Comparison of ENCODE assay signal across 18 cellular contexts in the genomic region with DNA sequence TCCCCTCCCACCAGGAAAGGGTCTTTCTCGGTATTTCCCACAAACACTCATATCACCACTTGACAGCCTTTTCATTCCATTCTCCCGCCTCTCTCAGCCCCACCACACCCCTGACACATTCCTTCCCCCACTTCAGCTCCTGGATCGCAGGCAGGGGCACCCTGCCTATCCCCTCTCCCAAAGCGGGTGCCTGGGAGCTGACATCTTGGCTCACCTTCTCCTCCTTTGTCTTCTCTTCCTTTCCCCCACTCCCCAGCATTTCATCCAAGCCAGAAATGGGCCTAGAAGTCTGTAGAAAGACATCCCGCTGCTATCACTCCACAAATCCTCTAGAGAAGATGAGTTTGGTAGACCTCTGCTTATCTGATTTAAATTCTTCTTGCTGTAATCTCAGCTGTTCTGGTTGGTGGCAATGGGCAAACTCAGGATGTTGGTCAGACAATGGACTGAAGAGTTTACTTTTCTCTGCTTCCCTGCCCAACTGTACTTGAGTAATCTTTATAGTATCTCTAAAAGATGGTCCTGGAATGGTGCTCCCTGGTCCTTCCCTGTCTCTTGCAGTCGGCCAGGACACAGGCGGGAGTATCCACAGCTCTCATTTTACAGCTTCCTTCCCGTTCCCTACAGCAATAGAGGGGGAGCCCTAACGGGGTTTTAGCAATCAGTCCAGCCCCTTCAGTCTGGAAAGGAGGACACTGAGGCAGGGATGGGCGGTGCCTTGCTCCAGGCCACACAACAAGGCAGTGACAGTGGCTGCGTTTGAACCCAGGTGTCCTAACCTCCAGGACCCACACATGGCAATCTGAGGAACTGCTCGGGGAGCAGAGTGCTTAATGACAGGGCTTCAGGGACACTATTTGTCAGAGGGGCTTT. TPM values are rescaled to one million over a fixed set of nuclear protein-coding genes. Genes with fewer than 3 reads are reported as not detected.
DNase-seq lines count a peak whose midpoint lies in the region; ATAC-seq and TF ChIP-seq lines count a peak whose summit lies in the region.
"Had no signal": no experiment of that assay in that cellular context is flagged by ENCODE, and none has a peak within 500 bp of the region (broad histone marks: within the 10 kb centered on the region; RNA-seq: fewer than 3 reads in every experiment).

No MANE protein-coding gene starts in this region.

- no peaks in the 10 kb centered on the region for H3K36me3 Mint-ChIP-seq in activated CD4-positive, alpha-beta T cell treated with anti-CD3 and anti-CD28 coated beads, Interleukin-2, amount 10 ng/mL, durations not matched to agents 24 days and 14 days (ENCODE audit: low read depth)
- H3K36me3 Mint-ChIP-seq: CD4-positive, alpha-beta memory T cell had no signal

- TF ChIP-seq CTCF in hepatocyte (IDR thresholded peaks at IDR 0.05; ENCODE audit: poor library complexity) (no peak), osteoblast (IDR thresholded peaks at IDR 0.05; ENCODE audit: extremely low read depth, low read depth, low read length) (no peak), upper lobe of right lung (IDR thresholded peaks at IDR 0.05) (no peak)

- H3K4me2 ChIP-seq in hepatocyte (no peak overlapping the region), osteoblast (ENCODE audit: insufficient read depth, low read length) (no peak overlapping the region)

- peak overlapping the region; percentile 9 for H3K27ac Mint-ChIP-seq in activated CD4-positive, alpha-beta T cell treated with anti-CD3 and anti-CD28 coated beads, Interleukin-2, amount 10 ng/mL, durations not matched to agents 24 days and 14 days
- H3K27ac Mint-ChIP-seq: CD4-positive, alpha-beta memory T cell had no signal

- no peak for DNase-seq in activated CD4-positive, alpha-beta T cell treated with anti-CD3 and anti-CD28 coated beads, Interleukin-2, amount 10 ng/mL, durations not matched to agents 24 days and 14 days
- no peak for DNase-seq in activated CD4-positive, alpha-beta T cell treated with anti-CD3 and anti-CD28 coated beads, Interleukin-2, amount 50 U/mL, for 48 hours
- DNase-seq in hepatocyte (ENCODE audit: low spot score) (no peak), osteoblast (ENCODE audit: insufficient read length, low spot score, missing footprints) (peak; percentile 51), upper lobe of right lung (no peak), COLO668 (lab: John Stamatoyannopoulos, UW; ENCODE audit: unreplicated experiment) (no peak), amniotic stem cell (lab: John Stamatoyannopoulos, UW) (no peak)
- DNase-seq: 8988T; CD4-positive, alpha-beta memory T cell; Karpas-422; MM.1S; NCI-H1092 treated with DMSO at 0.1 percent for 48 hours; NCI-H1694; NCI-H2227 treated with DMSO at 0.1 percent for 48 hours; NCI-H524; SHP77 treated with DMSO at 0.1 percent for 48 hours had no signal

- H3K27ac ChIP-seq in hepatocyte: peak overlapping the region; percentile 31
- H3K27ac ChIP-seq in osteoblast (ENCODE audit: low read depth, low read length): no peak overlapping the region
- H3K27ac ChIP-seq in upper lobe of right lung: peak overlapping the region; percentile 36

- intact Hi-C loops in activated CD4-positive, alpha-beta T cell treated with anti-CD3 and anti-CD28 coated beads, Interleukin-2, amount 10 ng/mL, durations not matched to agents 24 days and 14 days (cut with micrococcal nuclease): no loop called here
- intact Hi-C loops in upper lobe of right lung (cut with DNase I): loop anchor here (10.0 kb wide), 1 partner anchor 95 kb away; no protein-coding TSS in a partner anchor

- no peaks in the 10 kb centered on the region for H3K9me3 Mint-ChIP-seq in activated CD4-positive, alpha-beta T cell treated with anti-CD3 and anti-CD28 coated beads, Interleukin-2, amount 10 ng/mL, durations not matched to agents 24 days and 14 days

- ATAC-seq in upper lobe of right lung (peak; percentile 79), GM18520 (IDR thresholded peaks at IDR 0.05; ENCODE audit: unreplicated experiment) (no peak)

- H3K27me3 ChIP-seq in hepatocyte (no peaks in the 10 kb centered on the region), osteoblast (ENCODE audit: insufficient read depth, low read length) (peaks cover 6% of the 10 kb centered on the region), upper lobe of right lung (no peaks in the 10 kb centered on the region)
- H3K27me3 ChIP-seq: BE2C had no signal

- WGBS in hepatocyte (ENCODE audit: low lambda C conversion rate, missing lambda C conversion rate): 71% methylated on average over 11 of the region's 12 CpGs

- H2AFZ ChIP-seq in hepatocyte (no peak overlapping the region), osteoblast (ENCODE audit: low read length) (no peak overlapping the region)

- H3K4me3 Mint-ChIP-seq in activated CD4-positive, alpha-beta T cell treated with anti-CD3 and anti-CD28 coated beads, Interleukin-2, amount 10 ng/mL, durations not matched to agents 24 days and 14 days: no peak overlapping the region
- H3K4me3 Mint-ChIP-seq: CD4-positive, alpha-beta memory T cell had no signal

- H3K4me1 Mint-ChIP-seq in activated CD4-positive, alpha-beta T cell treated with anti-CD3 and anti-CD28 coated beads, Interleukin-2, amount 10 ng/mL, durations not matched to agents 24 days and 14 days: peaks cover 4% of the 10 kb centered on the region
- H3K4me1 Mint-ChIP-seq: CD4-positive, alpha-beta memory T cell had no signal

- H4K20me1 ChIP-seq in hepatocyte (ENCODE audit: insufficient read depth, poor library complexity, severe bottlenecking): no peaks in the 10 kb centered on the region
- no peaks in the 10 kb centered on the region for H4K20me1 ChIP-seq in osteoblast (ENCODE audit: insufficient read depth, low read length)

- H3K9me3 ChIP-seq in hepatocyte (ENCODE audit: low read depth) (no peaks in the 10 kb centered on the region), osteoblast (ENCODE audit: low read depth, low read length) (no peaks in the 10 kb centered on the region), upper lobe of right lung (no peaks in the 10 kb centered on the region)
- H3K9me3 ChIP-seq: BE2C had no signal

- H3K27me3 Mint-ChIP-seq in activated CD4-positive, alpha-beta T cell treated with anti-CD3 and anti-CD28 coated beads, Interleukin-2, amount 10 ng/mL, durations not matched to agents 24 days and 14 days: peaks cover 8% of the 10 kb centered on the region

- peaks cover 27% of the 10 kb centered on the region for H3K4me1 ChIP-seq in hepatocyte (ENCODE audit: insufficient read depth)
- H3K4me1 ChIP-seq in osteoblast (ENCODE audit: insufficient read depth, low read length): peaks cover 12% of the 10 kb centered on the region
- peaks cover 9% of the 10 kb centered on the region for H3K4me1 ChIP-seq in upper lobe of right lung
- H3K4me1 ChIP-seq: BE2C had no signal

- H3K4me3 ChIP-seq in hepatocyte: no peak overlapping the region
- H3K4me3 ChIP-seq in osteoblast (ENCODE audit: insufficient read depth, low read length): no peak overlapping the region
- H3K4me3 ChIP-seq in upper lobe of right lung: no peak overlapping the region

- H3K36me3 ChIP-seq in hepatocyte (replicated peaks; ENCODE audit: insufficient read depth, low read depth) (no peaks in the 10 kb centered on the region), osteoblast (ENCODE audit: insufficient read depth, low read length) (no peaks in the 10 kb centered on the region), upper lobe of right lung (no peaks in the 10 kb centered on the region)
- H3K36me3 ChIP-seq: BE2C had no signal

- H3K79me2 ChIP-seq in hepatocyte: no peaks in the 10 kb centered on the region
- no peaks in the 10 kb centered on the region for H3K79me2 ChIP-seq in osteoblast (ENCODE audit: insufficient read depth, low read length)

- no peaks in the 10 kb centered on the region for H3K9me2 ChIP-seq in hepatocyte (replicated peaks; ENCODE audit: insufficient read depth)

RNA-seq across cellular contexts. Expression of a gene that starts 9.8 kb away (rescaled TPM):
- total RNA-seq in activated CD4-positive, alpha-beta T cell treated with anti-CD3 and anti-CD28 coated beads, Interleukin-2, amount 10 ng/mL, durations not matched to agents 24 days and 14 days: 62.9 and 64.6 TPM in 2 replicates
- total RNA-seq in hepatocyte (165 and 179 TPM in 2 replicates), osteoblast (152 and 193 TPM in 2 replicates), upper lobe of right lung (231 TPM)
- 129 and 148 TPM in 2 replicates for polyA plus RNA-seq in hepatocyte
- polyA plus RNA-seq: CD4-positive, alpha-beta memory T cell had no signal
